8 cellular contexts compared by ENCODE assay signal in genomic region chr19:52689804-52690394, GRCh38. TPM values are rescaled to one million over a fixed set of nuclear protein-coding genes. Genes with fewer than 3 reads are reported as not detected.
DNase-seq lines count a peak whose midpoint lies in the region; ATAC-seq, FAIRE-seq and TF ChIP-seq lines count a peak whose summit lies in the region.

No MANE protein-coding gene starts in this region.

- in situ Hi-C loops in astrocyte of the cerebellum (cut with HindIII; ENCODE audit: low sequenced_read_pairs): no loop called here

- no peak for DNase-seq in SK-N-MC (ENCODE audit: low read depth, low spot score)
- DNase-seq in astrocyte of the cerebellum (ENCODE audit: low read depth): no peak
- DNase-seq in small intestine: no peak
- no peak for DNase-seq in DMS114 treated with DMSO at 0.1 percent for 48 hours (lab: John Stamatoyannopoulos, UW; ENCODE audit: unreplicated experiment)

- 0 to 2% (median 1%) methylated on average over 35 of the region's 35 CpGs for WGBS in small intestine, 3 donors

- H3K9ac ChIP-seq in SK-N-MC (ENCODE audit: insufficient read length) (peak overlapping the region; percentile 84), iPS-18a (ENCODE audit: low read length) (peak overlapping the region; percentile 77)

- H3K4me3 ChIP-seq in SK-N-MC: peak overlapping the region; percentile 85
- peak overlapping the region; percentile 50 for H3K4me3 ChIP-seq in astrocyte of the cerebellum (ENCODE audit: low read depth, low read length)
- peak overlapping the region; percentile 98 for H3K4me3 ChIP-seq in iPS-18a (ENCODE audit: low read length)
- H3K4me3 ChIP-seq in small intestine (ENCODE audit: low read depth in 1 of 2, low read length in 2 of 2): peak overlapping the region; percentile 48 to 70

- H3K9me3 ChIP-seq in SK-N-MC (ENCODE audit: low read depth, low read length): no peaks in the 10 kb centered on the region
- H3K9me3 ChIP-seq in iPS-18a (ENCODE audit: control insufficient read depth, low read depth, low read length): no peaks in the 10 kb centered on the region
- no peaks in the 10 kb centered on the region for H3K9me3 ChIP-seq in small intestine (ENCODE audit: control insufficient read depth, low read depth)

- H3K4me1 ChIP-seq in iPS-18a (ENCODE audit: control insufficient read depth, low read depth, low read length): peaks cover 2% of the 10 kb centered on the region
- no peaks in the 10 kb centered on the region for H3K4me1 ChIP-seq in small intestine (ENCODE audit: control insufficient read depth in 2 of 2, insufficient read depth in 1 of 2, low read depth in 1 of 2, low read length in 1 of 2)

- TF ChIP-seq POLR2A in GM18505 (IDR thresholded peaks at IDR 0.05; ENCODE audit: borderline replicate concordance, extremely low read depth, insufficient read depth, insufficient read length): no peak

- H3K27ac ChIP-seq in SK-N-MC (no peak overlapping the region), iPS-18a (ENCODE audit: low read length) (no peak overlapping the region), small intestine (ENCODE audit: low read depth in 1 of 2, low read length in 1 of 2) (peak overlapping the region; percentile 32 to 82)

- TF ChIP-seq CTCF in astrocyte of the cerebellum (IDR thresholded peaks at IDR 0.05; ENCODE audit: low read depth, low read length, missing control alignments): no peak

- ATAC-seq in GM18505 (IDR thresholded peaks at IDR 0.05; ENCODE audit: unreplicated experiment): peak; percentile 39
- ATAC-seq in HG02884 (IDR thresholded peaks at IDR 0.05; ENCODE audit: unreplicated experiment): peak; percentile 29
- no peak for ATAC-seq in GM18861 (IDR thresholded peaks at IDR 0.05; ENCODE audit: unreplicated experiment)

- H3K36me3 ChIP-seq in SK-N-MC (ENCODE audit: insufficient read depth, low read length): no peaks in the 10 kb centered on the region
- no peaks in the 10 kb centered on the region for H3K36me3 ChIP-seq in iPS-18a (ENCODE audit: control insufficient read depth, low read depth, low read length)
- no peaks in the 10 kb centered on the region for H3K36me3 ChIP-seq in small intestine (ENCODE audit: control insufficient read depth in 2 of 2, insufficient read depth in 2 of 2, low read length in 2 of 2)

- no peak for FAIRE-seq in small intestine (lab: Jason Lieb, UNC)

- H3K27me3 ChIP-seq in iPS-18a (ENCODE audit: control insufficient read depth, insufficient read depth, low read length): peaks cover 20% of the 10 kb centered on the region
- no peaks in the 10 kb centered on the region for H3K27me3 ChIP-seq in small intestine (ENCODE audit: control insufficient read depth in 2 of 2, insufficient read depth in 2 of 2, low read length in 2 of 2)

RNA-seq across cellular contexts. Expression of gene ZNF611, which starts 44.9 kb away (rescaled TPM):
- polyA plus RNA-seq in small intestine: 1 to 10 TPM; 2.2 to 4.4 (median 3.4) TPM

RNA-seq across cellular contexts. Expression of gene ZNF83, which starts 51.7 kb away (rescaled TPM):
- 10 to 100 TPM in 1 of 3 donors, 1 to 10 TPM in 2; 4.3 to 15.4 (median 9.9) TPM for polyA plus RNA-seq in small intestine

Comparison
In these comparisons a context has a peak if more than half of its experiments do, and no peak if none do; other contexts are left out.
1. H3K27ac ChIP-seq: peak in small intestine (2 of 2); none in SK-N-MC (single experiment) and iPS-18a (single experiment).
2. Peak in every context shown above with its lines, with median percentiles within 50 percentile points of each other: H3K4me3 ChIP-seq.